In genomic region chr14:40656301-40656700, GRCh38 we compare ENCODE assay signal across 15 cellular contexts.
DNase-seq lines count a peak whose midpoint lies in the region; TF ChIP-seq lines count a peak whose summit lies in the region.
"Had no signal": no experiment of that assay in that cellular context is flagged by ENCODE, and none has a peak within 500 bp of the region (broad histone marks: within the 10 kb centered on the region; RNA-seq: fewer than 3 reads in every experiment).

No MANE protein-coding gene starts in this region.

- TF ChIP-seq EP300 in esophagus muscularis mucosa (IDR thresholded peaks at IDR 0.05): no peak

- peak; percentile 0 for DNase-seq in A172 (ENCODE audit: low spot score)
- DNase-seq in DMS53 treated with DMSO at 0.1 percent for 48 hours (lab: John Stamatoyannopoulos, UW; ENCODE audit: unreplicated experiment): peak; percentile 19
- peak; percentile 3 for DNase-seq in NCI-H2196 treated with DMSO at 0.1 percent for 48 hours (lab: John Stamatoyannopoulos, UW; ENCODE audit: unreplicated experiment)
- DNase-seq in astrocyte of the hippocampus (ENCODE audit: low read depth, low spot score): peak; percentile 1
- DNase-seq in cerebellar nuclear complex (lab: John Stamatoyannopoulos, UW): no peak
- no peak for DNase-seq in OCI-M1 (lab: John Stamatoyannopoulos, UW)
- no peak for DNase-seq in esophagus muscularis mucosa (ENCODE audit: extremely low spot score)
- DNase-seq: BE2C; CD4-positive, alpha-beta memory T cell; KG1; NCI-H1092; NCI-H2081 treated with DMSO at 0.1 percent for 48 hours; NCI-H524 treated with DMSO at 0.1 percent for 48 hours; Right ventricle myocardium superior; T-helper 2 cell had no signal

- no peak overlapping the region for H3K4me3 ChIP-seq in esophagus muscularis mucosa

- TF ChIP-seq POLR2A in esophagus muscularis mucosa (IDR thresholded peaks at IDR 0.05; ENCODE audit: low read depth): no peak

- no peak overlapping the region for H3K27ac ChIP-seq in esophagus muscularis mucosa (replicated peaks in 1 of 4)

- no peaks in the 10 kb centered on the region for H3K4me1 ChIP-seq in esophagus muscularis mucosa
- H3K4me1 ChIP-seq: BE2C had no signal

- H3K27me3 ChIP-seq in esophagus muscularis mucosa: no peaks in the 10 kb centered on the region
- H3K27me3 ChIP-seq: BE2C had no signal

- intact Hi-C loops in esophagus muscularis mucosa (cut with DNase I): no loop called here

- no peaks in the 10 kb centered on the region for H3K36me3 ChIP-seq in esophagus muscularis mucosa
- H3K36me3 ChIP-seq: BE2C had no signal

- H3K9me3 ChIP-seq in esophagus muscularis mucosa: no peaks in the 10 kb centered on the region
- H3K9me3 ChIP-seq: BE2C had no signal

- no peak for TF ChIP-seq CTCF in esophagus muscularis mucosa (IDR thresholded peaks at IDR 0.05)

Comparison
In these comparisons a context has a peak if more than half of its experiments do, and no peak if none do; other contexts are left out.
1. DNase-seq: peak in A172 (single experiment), DMS53 treated with DMSO at 0.1 percent for 48 hours (single experiment), NCI-H2196 treated with DMSO at 0.1 percent for 48 hours (single experiment) and astrocyte of the hippocampus (single experiment); none in cerebellar nuclear complex (0 of 2), OCI-M1 (single experiment) and esophagus muscularis mucosa (single experiment).